Comparison of ENCODE assay signal across 8 cellular contexts in genomic region chr5:14351845-14352712, GRCh38.
A peak's percentile ranks its signal among the peaks of the same experiment; 100 is the strongest.
DNase-seq lines count a peak whose midpoint lies in the region; ATAC-seq and TF ChIP-seq lines count a peak whose summit lies in the region.

No MANE protein-coding gene starts in this region.

- ATAC-seq in GM19397 (IDR thresholded peaks at IDR 0.05; ENCODE audit: unreplicated experiment) (peak; percentile 84), HG03469 (IDR thresholded peaks at IDR 0.05; ENCODE audit: unreplicated experiment) (peak; percentile 85), mucosa of descending colon (peak; percentile 96)

- no peaks in the 10 kb centered on the region for H3K36me3 ChIP-seq in CD8-positive, alpha-beta memory T cell (ENCODE audit: insufficient read depth, low read length)
- H3K36me3 ChIP-seq in effector memory CD4-positive, alpha-beta T cell (ENCODE audit: control insufficient read depth, insufficient read depth, low read length) = no peaks in the 10 kb centered on the region
- no peaks in the 10 kb centered on the region for H3K36me3 ChIP-seq in mucosa of descending colon (ENCODE audit: low read depth)

- peak; percentile 93 for TF ChIP-seq CTCF in mucosa of descending colon (IDR thresholded peaks at IDR 0.05)

- no peaks in the 10 kb centered on the region for H3K4me1 ChIP-seq in CD8-positive, alpha-beta memory T cell (ENCODE audit: insufficient read depth, low read length)
- H3K4me1 ChIP-seq in effector memory CD4-positive, alpha-beta T cell (ENCODE audit: control insufficient read depth, insufficient read depth, low read length, poor library complexity, severe bottlenecking) = no peaks in the 10 kb centered on the region
- H3K4me1 ChIP-seq in mucosa of descending colon (ENCODE audit: low read depth) = no peaks in the 10 kb centered on the region

- no peak overlapping the region for H3K4me3 Mint-ChIP-seq in CD8-positive, alpha-beta memory T cell
- no peak overlapping the region for H3K4me3 Mint-ChIP-seq in activated CD4-positive, alpha-beta memory T cell treated with anti-CD3 and anti-CD28 coated beads, Interleukin-2, amount 10 ng/mL, durations not matched to agents 7 days and 5 days

- H3K9me3 Mint-ChIP-seq in CD8-positive, alpha-beta memory T cell = no peaks in the 10 kb centered on the region
- H3K9me3 Mint-ChIP-seq in activated CD4-positive, alpha-beta memory T cell treated with anti-CD3 and anti-CD28 coated beads, Interleukin-2, amount 10 ng/mL, durations not matched to agents 7 days and 5 days = no peaks in the 10 kb centered on the region

- H3K36me3 Mint-ChIP-seq in CD8-positive, alpha-beta memory T cell = no peaks in the 10 kb centered on the region
- H3K36me3 Mint-ChIP-seq in activated CD4-positive, alpha-beta memory T cell treated with anti-CD3 and anti-CD28 coated beads, Interleukin-2, amount 10 ng/mL, durations not matched to agents 7 days and 5 days (ENCODE audit: low read depth) = no peaks in the 10 kb centered on the region

- no peak overlapping the region for H3K27ac ChIP-seq in CD8-positive, alpha-beta memory T cell (ENCODE audit: low read depth, low read length)
- H3K27ac ChIP-seq in effector memory CD4-positive, alpha-beta T cell (ENCODE audit: insufficient read depth, low read length, poor library complexity, severe bottlenecking) = no peak overlapping the region

- H3K27me3 ChIP-seq in CD8-positive, alpha-beta memory T cell (ENCODE audit: insufficient read depth, low read length, poor library complexity, severe bottlenecking) = no peaks in the 10 kb centered on the region
- no peaks in the 10 kb centered on the region for H3K27me3 ChIP-seq in effector memory CD4-positive, alpha-beta T cell (replicated peaks; ENCODE audit: control insufficient read depth, insufficient read depth, low read length, poor library complexity, severe bottlenecking)

- no peaks in the 10 kb centered on the region for H3K9me3 ChIP-seq in CD8-positive, alpha-beta memory T cell (ENCODE audit: low read length)
- no peaks in the 10 kb centered on the region for H3K9me3 ChIP-seq in effector memory CD4-positive, alpha-beta T cell (ENCODE audit: control insufficient read depth, low read length)
- no peaks in the 10 kb centered on the region for H3K9me3 ChIP-seq in mucosa of descending colon

- peaks cover 0 to 7% (median 0%) of the 10 kb centered on the region in 3 donors for H3K4me1 Mint-ChIP-seq in CD8-positive, alpha-beta memory T cell
- peaks cover 8% of the 10 kb centered on the region for H3K4me1 Mint-ChIP-seq in activated CD4-positive, alpha-beta memory T cell treated with anti-CD3 and anti-CD28 coated beads, Interleukin-2, amount 10 ng/mL, durations not matched to agents 7 days and 5 days

- H3K4me3 ChIP-seq in CD8-positive, alpha-beta memory T cell (ENCODE audit: low read length) = no peak overlapping the region
- no peak overlapping the region for H3K4me3 ChIP-seq in effector memory CD4-positive, alpha-beta T cell (ENCODE audit: insufficient read depth, low read depth, low read length, poor library complexity, severe bottlenecking)
- H3K4me3 ChIP-seq in mucosa of descending colon = no peak overlapping the region

- DNase-seq in CD8-positive, alpha-beta memory T cell = peak; percentile 28 to 68 (median 45)
- DNase-seq in NCI-H774 (lab: John Stamatoyannopoulos, UW) (peak; percentile 77), mucosa of descending colon (peak; percentile 61 to 65 (median 64))
- peak; percentile 68 for DNase-seq in activated CD4-positive, alpha-beta memory T cell treated with anti-CD3 and anti-CD28 coated beads, Interleukin-2, amount 10 ng/mL, durations not matched to agents 7 days and 5 days
- peak; percentile 5 to 42 (median 16) for DNase-seq in effector memory CD4-positive, alpha-beta T cell
- DNase-seq in stimulated activated CD8-positive, alpha-beta memory T cell treated with anti-CD3 and anti-CD28 coated beads, Interleukin-7, amount 100 ng/mL, for 1 hour (ENCODE audit: low read depth in 2 of 2) = peak; percentile 12 to 16

- CTCF ChIA-PET in CD8-positive, alpha-beta memory T cell (lab: Charles Lee) = interaction anchor here (0.9 to 1.8 kb wide), 14 partner anchors 11 to 662 kb away, joined by 3 to 27 read pairs (median 4); no protein-coding TSS in a partner anchor
- CTCF ChIA-PET in activated CD4-positive, alpha-beta memory T cell treated with anti-CD3 and anti-CD28 coated beads, Interleukin-2, amount 10 ng/mL, durations not matched to agents 7 days and 5 days (lab: Charles Lee) = interaction anchor here (0.5 to 2.8 kb wide), 19 partner anchors 8 to 664 kb away, joined by 3 to 50 read pairs (median 4); no protein-coding TSS in a partner anchor

- no peak overlapping the region for H3K27ac Mint-ChIP-seq in CD8-positive, alpha-beta memory T cell
- no peak overlapping the region for H3K27ac Mint-ChIP-seq in activated CD4-positive, alpha-beta memory T cell treated with anti-CD3 and anti-CD28 coated beads, Interleukin-2, amount 10 ng/mL, durations not matched to agents 7 days and 5 days

- POLR2A ChIA-PET in CD8-positive, alpha-beta memory T cell (lab: Charles Lee) = no interaction called here
- POLR2A ChIA-PET in activated CD4-positive, alpha-beta memory T cell treated with anti-CD3 and anti-CD28 coated beads, Interleukin-2, amount 10 ng/mL, durations not matched to agents 7 days and 5 days (lab: Charles Lee) = interaction anchor here (0.6 to 1.0 kb wide), 2 partner anchors 12 to 296 kb away, joined by 3 to 5 read pairs; no protein-coding TSS in a partner anchor

- peaks cover 0 to 10% of the 10 kb centered on the region in 2 donors for H3K27me3 Mint-ChIP-seq in CD8-positive, alpha-beta memory T cell
- H3K27me3 Mint-ChIP-seq in activated CD4-positive, alpha-beta memory T cell treated with anti-CD3 and anti-CD28 coated beads, Interleukin-2, amount 10 ng/mL, durations not matched to agents 7 days and 5 days = peaks cover 5% of the 10 kb centered on the region

- intact Hi-C loops in mucosa of descending colon (cut with DNase I, micrococcal nuclease) = no loop called here

Comparison
In these comparisons a context has a peak if more than half of its experiments do, and no peak if none do; other contexts are left out.
1. DNase-seq: peak in every context shown above with its lines; median percentile 77 in NCI-H774; 68 in activated CD4-positive, alpha-beta memory T cell treated with anti-CD3 and anti-CD28 coated beads, Interleukin-2, amount 10 ng/mL, durations not matched to agents 7 days and 5 days; 64 in mucosa of descending colon; 45 in CD8-positive, alpha-beta memory T cell; 16 in effector memory CD4-positive, alpha-beta T cell; 14 in stimulated activated CD8-positive, alpha-beta memory T cell treated with anti-CD3 and anti-CD28 coated beads, Interleukin-7, amount 100 ng/mL, for 1 hour.